Comparison of ENCODE assay signal across 10 cellular contexts in genomic region chr19:6238256-6238642, GRCh38. TPM values are rescaled to one million over a fixed set of nuclear protein-coding genes. Genes with fewer than 3 reads are reported as not detected.
A peak's percentile ranks its signal among the peaks of the same experiment; 100 is the strongest.
DNase-seq lines count a peak whose midpoint lies in the region; ATAC-seq and TF ChIP-seq lines count a peak whose summit lies in the region.
"Had no signal": no experiment of that assay in that cellular context is flagged by ENCODE, and none has a peak within 500 bp of the region (broad histone marks: within the 10 kb centered on the region; RNA-seq: fewer than 3 reads in every experiment).

No MANE protein-coding gene starts in this region.

- peaks cover 8% of the 10 kb centered on the region for H3K36me3 Mint-ChIP-seq in CD4-positive, CD25-positive, alpha-beta regulatory T cell
- no peaks in the 10 kb centered on the region for H3K36me3 Mint-ChIP-seq in central memory CD8-positive, alpha-beta T cell (ENCODE audit: insufficient read depth)
- peaks cover 5% of the 10 kb centered on the region for H3K36me3 Mint-ChIP-seq in neural progenitor cell

- TF ChIP-seq CTCF in neural progenitor cell (IDR thresholded peaks at IDR 0.05): no peak
- TF ChIP-seq CTCF in brain microvascular endothelial cell (IDR thresholded peaks at IDR 0.05; ENCODE audit: low read depth, low read length, missing control alignments): no peak

- no peaks in the 10 kb centered on the region for H3K9me3 Mint-ChIP-seq in CD4-positive, CD25-positive, alpha-beta regulatory T cell
- no peaks in the 10 kb centered on the region for H3K9me3 Mint-ChIP-seq in central memory CD8-positive, alpha-beta T cell
- no peaks in the 10 kb centered on the region for H3K9me3 Mint-ChIP-seq in neural progenitor cell

- H3K4me3 Mint-ChIP-seq in CD4-positive, CD25-positive, alpha-beta regulatory T cell: peak overlapping the region; percentile 7 to 61 (median 34)
- no peak overlapping the region for H3K4me3 Mint-ChIP-seq in central memory CD8-positive, alpha-beta T cell
- no peak overlapping the region for H3K4me3 Mint-ChIP-seq in neural progenitor cell

- no peak overlapping the region for H3K9ac ChIP-seq in neural progenitor cell

- no peaks in the 10 kb centered on the region for H3K9me3 ChIP-seq in CD4-positive, CD25-positive, alpha-beta regulatory T cell (ENCODE audit: control insufficient read depth in 2 of 2, low read length in 2 of 2)
- H3K9me3 ChIP-seq in neural progenitor cell (ENCODE audit: low read depth): no peaks in the 10 kb centered on the region

- DNase-seq in CD4-positive, CD25-positive, alpha-beta regulatory T cell: peak in 2 of 3 donors; percentile 36 to 71
- DNase-seq in NCI-H226 (peak; percentile 66), neural progenitor cell (ENCODE audit: low spot score) (no peak), left colon (no peak), HuH-7 (ENCODE audit: low spot score) (no peak), brain microvascular endothelial cell (no peak)
- no peak for DNase-seq in central memory CD8-positive, alpha-beta T cell (ENCODE audit: low spot score in 2 of 2)
- DNase-seq: cortex of kidney, trophoblast cell had no signal

- H3K4me1 ChIP-seq in CD4-positive, CD25-positive, alpha-beta regulatory T cell (ENCODE audit: control insufficient read depth, insufficient read depth, low read length, poor library complexity, severe bottlenecking): peaks cover 26% of the 10 kb centered on the region
- H3K4me1 ChIP-seq in neural progenitor cell: peaks cover 14% of the 10 kb centered on the region

- peaks cover 91% of the 10 kb centered on the region for H3K79me2 ChIP-seq in neural progenitor cell (ENCODE audit: low read depth)

- H3K4me1 Mint-ChIP-seq in CD4-positive, CD25-positive, alpha-beta regulatory T cell: peaks cover 11 to 54% (median 25%) of the 10 kb centered on the region in 4 donors
- peaks cover 38% of the 10 kb centered on the region for H3K4me1 Mint-ChIP-seq in central memory CD8-positive, alpha-beta T cell
- H3K4me1 Mint-ChIP-seq in neural progenitor cell: peaks cover 51% of the 10 kb centered on the region

- no peaks in the 10 kb centered on the region for H3K27me3 ChIP-seq in CD4-positive, CD25-positive, alpha-beta regulatory T cell (ENCODE audit: control insufficient read depth, insufficient read depth, low read length)
- no peaks in the 10 kb centered on the region for H3K27me3 ChIP-seq in neural progenitor cell
- no peaks in the 10 kb centered on the region for H3K27me3 ChIP-seq in brain microvascular endothelial cell (replicated peaks)

- H4K20me1 ChIP-seq in neural progenitor cell (ENCODE audit: low read depth): peaks cover 94% of the 10 kb centered on the region

- H3K27ac ChIP-seq in CD4-positive, CD25-positive, alpha-beta regulatory T cell (ENCODE audit: insufficient read depth, low read length, poor library complexity, severe bottlenecking): peak overlapping the region; percentile 10
- no peak overlapping the region for H3K27ac ChIP-seq in neural progenitor cell
- no peak overlapping the region for H3K27ac ChIP-seq in brain microvascular endothelial cell

- no peak overlapping the region for H3K4me2 ChIP-seq in neural progenitor cell

- peak overlapping the region; percentile 65 to 89 (median 76) for H3K27ac Mint-ChIP-seq in CD4-positive, CD25-positive, alpha-beta regulatory T cell
- H3K27ac Mint-ChIP-seq in central memory CD8-positive, alpha-beta T cell (ENCODE audit: low read depth): peak overlapping the region; percentile 66
- H3K27ac Mint-ChIP-seq in neural progenitor cell: peak overlapping the region; percentile 2

- no peak overlapping the region for H2AFZ ChIP-seq in neural progenitor cell (replicated peaks)

- peak; percentile 68 to 76 for ATAC-seq in CD4-positive, CD25-positive, alpha-beta regulatory T cell (ENCODE audit: low read depth in 2 of 2)
- no peak for ATAC-seq in central memory CD8-positive, alpha-beta T cell (replicated peaks; ENCODE audit: extremely low read depth, poor library complexity, severe bottlenecking)
- ATAC-seq in left colon (no peak), GM21360 (IDR thresholded peaks at IDR 0.05; ENCODE audit: unreplicated experiment) (no peak)

- no peaks in the 10 kb centered on the region for H3K27me3 Mint-ChIP-seq in CD4-positive, CD25-positive, alpha-beta regulatory T cell
- H3K27me3 Mint-ChIP-seq in central memory CD8-positive, alpha-beta T cell: no peaks in the 10 kb centered on the region
- no peaks in the 10 kb centered on the region for H3K27me3 Mint-ChIP-seq in neural progenitor cell (ENCODE audit: insufficient read depth, low read depth)

- intact Hi-C loops in left colon (cut with DNase I, micrococcal nuclease): no loop called here

- H3K36me3 ChIP-seq in CD4-positive, CD25-positive, alpha-beta regulatory T cell (ENCODE audit: control insufficient read depth, insufficient read depth, low read length): no peaks in the 10 kb centered on the region
- H3K36me3 ChIP-seq in neural progenitor cell (no peaks in the 10 kb centered on the region), brain microvascular endothelial cell (replicated peaks) (no peaks in the 10 kb centered on the region)

- in situ Hi-C loops in brain microvascular endothelial cell (cut with HindIII; ENCODE audit: low pct_ligation_motif_present, low sequenced_read_pairs): loop anchor here (5.0 kb wide), 1 partner anchor 39 kb away; the partner anchor contains the start of gene MLLT1

- H3F3A ChIP-seq in neural progenitor cell (ENCODE audit: low read depth): no peaks in the 10 kb centered on the region

- H3K4me3 ChIP-seq in CD4-positive, CD25-positive, alpha-beta regulatory T cell (ENCODE audit: low read depth, low read length): peak overlapping the region; percentile 53
- no peak overlapping the region for H3K4me3 ChIP-seq in neural progenitor cell
- H3K4me3 ChIP-seq in brain microvascular endothelial cell (ENCODE audit: low read depth, low read length): no peak overlapping the region

RNA-seq across cellular contexts. Expression of gene MLLT1, which starts 41.5 kb away (rescaled TPM):
- 35.6 TPM for total RNA-seq in CD4-positive, CD25-positive, alpha-beta regulatory T cell
- under 1 TPM; 0.45 to 0.79 (median 0.58) TPM for polyA plus RNA-seq in CD4-positive, CD25-positive, alpha-beta regulatory T cell
- total RNA-seq in neural progenitor cell (ENCODE audit: low replicate concordance) (5.6 and 21.0 TPM in 2 replicates), left colon (10 to 100 TPM; 28.3 to 37.2 TPM)

Comparison
In these comparisons a context has a peak if more than half of its experiments do, and no peak if none do; other contexts are left out.
1. ATAC-seq: peak in CD4-positive, CD25-positive, alpha-beta regulatory T cell (2 of 2); none in central memory CD8-positive, alpha-beta T cell (single experiment), left colon (single experiment) and GM21360 (single experiment).
2. DNase-seq: peak in CD4-positive, CD25-positive, alpha-beta regulatory T cell (2 of 3) and NCI-H226 (single experiment); none in central memory CD8-positive, alpha-beta T cell (0 of 2), neural progenitor cell (single experiment), left colon (0 of 2), HuH-7 (single experiment) and brain microvascular endothelial cell (single experiment).
3. H3K27ac Mint-ChIP-seq: peak in every context shown above with its lines; median percentile 76 in CD4-positive, CD25-positive, alpha-beta regulatory T cell; 66 in central memory CD8-positive, alpha-beta T cell; 2 in neural progenitor cell.
4. H3K4me3 Mint-ChIP-seq: peak in CD4-positive, CD25-positive, alpha-beta regulatory T cell (4 of 4); none in central memory CD8-positive, alpha-beta T cell (single experiment) and neural progenitor cell (single experiment).